In the genomic region with DNA sequence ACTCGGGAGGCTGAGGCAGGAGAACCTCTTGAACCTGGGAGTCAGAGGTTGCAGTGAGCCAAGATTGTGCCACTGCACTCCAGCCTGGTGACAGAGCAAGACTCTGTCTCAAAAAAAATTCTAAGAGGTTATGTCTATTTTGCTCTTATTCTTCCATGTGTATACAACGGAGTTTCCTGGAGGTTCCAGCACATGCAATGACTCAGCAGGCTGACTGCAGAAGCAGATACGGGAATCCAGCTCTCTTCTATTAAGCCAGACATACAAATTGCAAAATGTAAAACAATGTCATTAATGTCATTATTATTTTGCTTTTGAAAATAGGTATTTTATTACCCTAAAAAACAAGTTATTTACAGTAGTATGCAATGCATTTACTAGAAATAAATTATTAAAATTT, we compare ENCODE assay signal across 25 cellular contexts.
"Had no signal": no experiment of that assay in that cellular context is flagged by ENCODE, and none has a peak within 500 bp of the region (broad histone marks: within the 10 kb centered on the region; RNA-seq: fewer than 3 reads in every experiment).

No MANE protein-coding gene starts in this region.

- H3K4me1 ChIP-seq: breast epithelium, esophagus squamous epithelium, gastroesophageal sphincter, psoas muscle, suprapubic skin, tibial nerve had no signal

- H3K36me3 ChIP-seq: ovary had no signal

- H3K4me3 Mint-ChIP-seq: activated CD4-positive, alpha-beta T cell treated with anti-CD3 and anti-CD28 coated beads, Interleukin-2, amount 10 ng/mL, durations not matched to agents 7 days and 5 days; activated CD8-positive, alpha-beta T cell treated with anti-CD3 and anti-CD28 coated beads for 36 hours; activated naive CD8-positive, alpha-beta T cell treated with anti-CD3 and anti-CD28 coated beads, Interleukin-2, amount 50 U/mL, for 24 hours; activated T-helper 1 cell treated with anti-CD3 and anti-CD28 coated beads, Interleukin-12 subunit alpha, Interleukin-12 subunit beta, Interleukin-2, Interleukin-4 antibody, amounts not matched to agents 30 ng/mL and 10 ng/mL and 1 ng/mL, durations not matched to agents 14 hours and 24 hours and 36 hours; endodermal cell; natural killer cell treated with Interleukin-12 subunit alpha and Interleukin-12 subunit beta and Interleukin-15 and Interleukin-18, amount 100 ng/mL, for 72 hours; stimulated activated effector memory CD8-positive, alpha-beta T cell treated with anti-CD3 and anti-CD28 coated beads, Interleukin-12 subunit alpha, Interleukin-12 subunit beta, amount 100 ng/mL, for 72 hours had no signal

- ATAC-seq: activated CD4-positive, CD25-positive, alpha-beta regulatory T cell treated with anti-CD3 and anti-CD28 coated beads, Interleukin-2, amount 50 U/mL, for 24 hours; activated CD8-positive, alpha-beta T cell treated with anti-CD3 and anti-CD28 coated beads for 36 hours; activated naive CD8-positive, alpha-beta T cell treated with anti-CD3 and anti-CD28 coated beads, Interleukin-2, amount 50 U/mL, for 24 hours; gastroesophageal sphincter; left cardiac atrium; natural killer cell treated with Interleukin-12 subunit alpha and Interleukin-12 subunit beta and Interleukin-15 and Interleukin-18, amount 100 ng/mL, for 72 hours; psoas muscle; stimulated activated effector memory CD8-positive, alpha-beta T cell treated with anti-CD3 and anti-CD28 coated beads, Interleukin-12 subunit alpha, Interleukin-12 subunit beta, amount 100 ng/mL, for 72 hours had no signal

- H3K27me3 ChIP-seq: breast epithelium, esophagus squamous epithelium, gastroesophageal sphincter, ovary, right atrium auricular region, stomach, suprapubic skin, tibial nerve had no signal

- H3K9me3 ChIP-seq: breast epithelium, esophagus squamous epithelium, gastroesophageal sphincter, ovary, psoas muscle, right atrium auricular region, stomach, suprapubic skin, tibial nerve had no signal

- H3K36me3 Mint-ChIP-seq: natural killer cell treated with Interleukin-12 subunit alpha and Interleukin-12 subunit beta and Interleukin-15 and Interleukin-18, amount 100 ng/mL, for 72 hours had no signal

- H3K4me3 ChIP-seq: breast epithelium, coronary artery, esophagus squamous epithelium, gastroesophageal sphincter, ovary, psoas muscle, right atrium auricular region, stomach, suprapubic skin, tibial nerve had no signal

- H3K27me3 Mint-ChIP-seq: activated CD4-positive, alpha-beta T cell treated with anti-CD3 and anti-CD28 coated beads, Interleukin-2, amount 10 ng/mL, durations not matched to agents 7 days and 5 days; activated CD8-positive, alpha-beta T cell treated with anti-CD3 and anti-CD28 coated beads for 36 hours; activated naive CD8-positive, alpha-beta T cell treated with anti-CD3 and anti-CD28 coated beads, Interleukin-2, amount 50 U/mL, for 24 hours; natural killer cell treated with Interleukin-12 subunit alpha and Interleukin-12 subunit beta and Interleukin-15 and Interleukin-18, amount 100 ng/mL, for 72 hours had no signal

- H3K27ac Mint-ChIP-seq: activated CD4-positive, alpha-beta T cell treated with anti-CD3 and anti-CD28 coated beads, Interleukin-2, amount 10 ng/mL, durations not matched to agents 7 days and 5 days; activated CD8-positive, alpha-beta T cell treated with anti-CD3 and anti-CD28 coated beads for 36 hours; activated naive CD8-positive, alpha-beta T cell treated with anti-CD3 and anti-CD28 coated beads, Interleukin-2, amount 50 U/mL, for 24 hours; activated T-helper 1 cell treated with anti-CD3 and anti-CD28 coated beads, Interleukin-12 subunit alpha, Interleukin-12 subunit beta, Interleukin-2, Interleukin-4 antibody, amounts not matched to agents 30 ng/mL and 10 ng/mL and 1 ng/mL, durations not matched to agents 14 hours and 24 hours and 36 hours; endodermal cell; natural killer cell treated with Interleukin-12 subunit alpha and Interleukin-12 subunit beta and Interleukin-15 and Interleukin-18, amount 100 ng/mL, for 72 hours; stimulated activated effector memory CD8-positive, alpha-beta T cell treated with anti-CD3 and anti-CD28 coated beads, Interleukin-12 subunit alpha, Interleukin-12 subunit beta, amount 100 ng/mL, for 72 hours had no signal

- H3K4me1 Mint-ChIP-seq: activated CD4-positive, alpha-beta T cell treated with anti-CD3 and anti-CD28 coated beads, Interleukin-2, amount 10 ng/mL, durations not matched to agents 7 days and 5 days; activated naive CD8-positive, alpha-beta T cell treated with anti-CD3 and anti-CD28 coated beads, Interleukin-2, amount 50 U/mL, for 24 hours; endodermal cell; stimulated activated effector memory CD8-positive, alpha-beta T cell treated with anti-CD3 and anti-CD28 coated beads, Interleukin-12 subunit alpha, Interleukin-12 subunit beta, amount 100 ng/mL, for 72 hours had no signal

- H3K27ac ChIP-seq: breast epithelium, coronary artery, esophagus squamous epithelium, gastroesophageal sphincter, ovary, psoas muscle, right atrium auricular region, stomach, suprapubic skin, tibial nerve, VCaP had no signal

- H3K9me3 Mint-ChIP-seq: activated CD4-positive, alpha-beta T cell treated with anti-CD3 and anti-CD28 coated beads, Interleukin-2, amount 10 ng/mL, durations not matched to agents 7 days and 5 days; activated CD8-positive, alpha-beta T cell treated with anti-CD3 and anti-CD28 coated beads for 36 hours; activated naive CD8-positive, alpha-beta T cell treated with anti-CD3 and anti-CD28 coated beads, Interleukin-2, amount 50 U/mL, for 24 hours; activated T-helper 1 cell treated with anti-CD3 and anti-CD28 coated beads, Interleukin-12 subunit alpha, Interleukin-12 subunit beta, Interleukin-2, Interleukin-4 antibody, amounts not matched to agents 30 ng/mL and 10 ng/mL and 1 ng/mL, durations not matched to agents 14 hours and 24 hours and 36 hours; endodermal cell; natural killer cell treated with Interleukin-12 subunit alpha and Interleukin-12 subunit beta and Interleukin-15 and Interleukin-18, amount 100 ng/mL, for 72 hours; stimulated activated effector memory CD8-positive, alpha-beta T cell treated with anti-CD3 and anti-CD28 coated beads, Interleukin-12 subunit alpha, Interleukin-12 subunit beta, amount 100 ng/mL, for 72 hours had no signal

- DNase-seq: activated CD4-positive, alpha-beta T cell treated with anti-CD3 and anti-CD28 coated beads, Interleukin-2, amount 10 ng/mL, durations not matched to agents 7 days and 5 days; activated CD8-positive, alpha-beta T cell treated with anti-CD3 and anti-CD28 coated beads for 36 hours; activated gamma-delta T cell; activated naive CD4-positive, alpha-beta T cell treated with anti-CD3 and anti-CD28 coated beads, Interleukin-2, amount 50 U/mL, for 16 hours; activated naive CD8-positive, alpha-beta T cell treated with anti-CD3 and anti-CD28 coated beads, Interleukin-2, amount 50 U/mL, for 24 hours; anterior cingulate cortex; endodermal cell; esophagus squamous epithelium; islet precursor cell; left cardiac atrium; ovary; psoas muscle; stimulated activated CD4-positive, alpha-beta T cell treated with anti-CD3 and anti-CD28 coated beads, Interleukin-1b, Interleukin-23, amount 100 ng/mL, for 48 hours; stomach had no signal
